Comparison of ENCODE assay signal across 2 cellular contexts in genomic region chr19:17488593-17489391, GRCh38.
TF ChIP-seq lines count a peak whose summit lies in the region.

No MANE protein-coding gene starts in this region.

TF ChIP-seq in A549, 52 proteins besides CTCF, POLR2A, EP300 and RAD21 (continued from another document):
- TF ChIP-seq FOSB (CRISPR knock-in tag; IDR thresholded peaks at IDR 0.05): no peak
- no peak for TF ChIP-seq BHLHE40 (IDR thresholded peaks at IDR 0.05; ENCODE audit: low read depth, low read length)

TF ChIP-seq in K562, 482 proteins besides CTCF, POLR2A, EP300 and RAD21 (continued from another document and continues in another):
- TF ChIP-seq FOXA3 (CRISPR knock-in tag; conservative IDR thresholded peaks at IDR 0.05 in 1 of 2, IDR thresholded peaks at IDR 0.05 in 1 of 2) (peak in 1 of 2 experiments; percentile 74; a peak in 1 of 4 replicates), SREBF1 (IDR thresholded peaks at IDR 0.05; ENCODE audit: borderline replicate concordance, low read depth, low read length) (no peak), PCBP2 (IDR thresholded peaks at IDR 0.05; ENCODE audit: low read depth, low read length, poor library complexity, severe bottlenecking) (no peak), NBN (IDR thresholded peaks at IDR 0.05; ENCODE audit: low read depth) (no peak), NFE2L1 (tag; IDR thresholded peaks at IDR 0.05; ENCODE audit: borderline replicate concordance, low read depth) (no peak), MYBL2 (IDR thresholded peaks at IDR 0.05; ENCODE audit: low read depth) (no peak), MYBL2 (CRISPR knock-in tag; IDR thresholded peaks at IDR 0.05; ENCODE audit: borderline replicate concordance) (no peak), ERF (CRISPR knock-in tag; IDR thresholded peaks at IDR 0.05) (no peak), CHD4 (IDR thresholded peaks at IDR 0.05; ENCODE audit: insufficient read depth, insufficient replicate concordance, low read depth, low read length, poor library complexity, severe bottlenecking) (no peak), MAFF (IDR thresholded peaks at IDR 0.05; ENCODE audit: low read length) (no peak), MAZ (CRISPR knock-in tag; conservative IDR thresholded peaks at IDR 0.05 in 1 of 2, IDR thresholded peaks at IDR 0.05 in 1 of 2) (peak in 1 of 2 experiments; percentile 85; a peak in 1 of 4 replicates), REST (CRISPR knock-in tag; IDR thresholded peaks at IDR 0.05; ENCODE audit: low read depth) (no peak), TRIM24 (IDR thresholded peaks at IDR 0.05) (no peak), L3MBTL2 (IDR thresholded peaks at IDR 0.05) (peak; percentile 64; the same call in 1 of the 2 replicates), NFIC (IDR thresholded peaks at IDR 0.05) (no peak), ZSCAN32 (CRISPR knock-in tag; IDR thresholded peaks at IDR 0.05) (no peak), THRA (IDR thresholded peaks at IDR 0.05) (no peak), POLR3G (IDR thresholded peaks at IDR 0.05; ENCODE audit: extremely low read depth, insufficient read length, insufficient replicate concordance) (no peak), HMBOX1 (IDR thresholded peaks at IDR 0.05) (no peak), MAX (CRISPR knock-in tag; IDR thresholded peaks at IDR 0.05) (peak; percentile 95), TBL1XR1 (IDR thresholded peaks at IDR 0.05; ENCODE audit: low read length in 2 of 2) (no peak), HDAC8 (tag; IDR thresholded peaks at IDR 0.05) (no peak), HNRNPUL1 (IDR thresholded peaks at IDR 0.05; ENCODE audit: low read length) (no peak), PREB (CRISPR knock-in tag; IDR thresholded peaks at IDR 0.05) (no peak), ZNF224 (CRISPR knock-in tag; IDR thresholded peaks at IDR 0.05) (no peak), SIN3A (IDR thresholded peaks at IDR 0.05; ENCODE audit: borderline replicate concordance in 2 of 2, control insufficient read depth in 1 of 2, low read depth in 2 of 2, low read length in 2 of 2) (0 out of 4 replicates have a peak, but pooled peaks of 1 of the 2 experiments have one; percentile 46), E2F6 (IDR thresholded peaks at IDR 0.05; ENCODE audit: borderline replicate concordance in 1 of 2, extremely low read depth in 1 of 2, insufficient read depth in 1 of 2, insufficient read length in 1 of 2, low read depth in 1 of 2, low read length in 1 of 2, poor library complexity in 1 of 2, severe bottlenecking in 1 of 2) (peak; percentile 50 to 71), TAF9B (IDR thresholded peaks at IDR 0.05; ENCODE audit: partially characterized antibody) (no peak), HOMEZ (CRISPR knock-in tag; IDR thresholded peaks at IDR 0.05) (no peak), EGR1 (conservative IDR thresholded peaks at IDR 0.05) (no peak), HMG20A (CRISPR knock-in tag; conservative IDR thresholded peaks at IDR 0.05) (no peak), ZBTB7A (IDR thresholded peaks at IDR 0.05; ENCODE audit: borderline replicate concordance, control insufficient read depth, low read depth, low read length) (peak; percentile 12; the same call in 1 of the 2 replicates), ZBTB17 (CRISPR knock-in tag; IDR thresholded peaks at IDR 0.05) (no peak), GTF2E2 (tag; IDR thresholded peaks at IDR 0.05) (no peak), MXD1 (CRISPR knock-in tag; IDR thresholded peaks at IDR 0.05; ENCODE audit: borderline replicate concordance, poor library complexity, severe bottlenecking) (no peak), FOSL1 (tag; conservative IDR thresholded peaks at IDR 0.05) (no peak), BRD4 (IDR thresholded peaks at IDR 0.05) (no peak), AFF4 (CRISPR knock-in tag; IDR thresholded peaks at IDR 0.05) (no peak), ZNF121 (CRISPR knock-in tag; conservative IDR thresholded peaks at IDR 0.05) (no peak), COPS2 (conservative IDR thresholded peaks at IDR 0.05) (no peak), GABPB2 (CRISPR knock-in tag; conservative IDR thresholded peaks at IDR 0.05) (no peak), ZNF277 (CRISPR knock-in tag; IDR thresholded peaks at IDR 0.05; ENCODE audit: borderline replicate concordance) (no peak), ZBTB26 (CRISPR knock-in tag; IDR thresholded peaks at IDR 0.05) (no peak), PHF8 (IDR thresholded peaks at IDR 0.05; ENCODE audit: borderline replicate concordance, low read length) (peak; percentile 26; the same call in 1 of the 2 replicates), ZNF551 (CRISPR knock-in tag; IDR thresholded peaks at IDR 0.05) (no peak), ZBED1 (IDR thresholded peaks at IDR 0.05) (no peak), TFAP4 (CRISPR knock-in tag; IDR thresholded peaks at IDR 0.05; ENCODE audit: borderline replicate concordance) (peak; percentile 42; the same call in 1 of the 2 replicates), ZNF445 (CRISPR knock-in tag; IDR thresholded peaks at IDR 0.05; ENCODE audit: low read depth) (no peak)
